In the genomic region with DNA sequence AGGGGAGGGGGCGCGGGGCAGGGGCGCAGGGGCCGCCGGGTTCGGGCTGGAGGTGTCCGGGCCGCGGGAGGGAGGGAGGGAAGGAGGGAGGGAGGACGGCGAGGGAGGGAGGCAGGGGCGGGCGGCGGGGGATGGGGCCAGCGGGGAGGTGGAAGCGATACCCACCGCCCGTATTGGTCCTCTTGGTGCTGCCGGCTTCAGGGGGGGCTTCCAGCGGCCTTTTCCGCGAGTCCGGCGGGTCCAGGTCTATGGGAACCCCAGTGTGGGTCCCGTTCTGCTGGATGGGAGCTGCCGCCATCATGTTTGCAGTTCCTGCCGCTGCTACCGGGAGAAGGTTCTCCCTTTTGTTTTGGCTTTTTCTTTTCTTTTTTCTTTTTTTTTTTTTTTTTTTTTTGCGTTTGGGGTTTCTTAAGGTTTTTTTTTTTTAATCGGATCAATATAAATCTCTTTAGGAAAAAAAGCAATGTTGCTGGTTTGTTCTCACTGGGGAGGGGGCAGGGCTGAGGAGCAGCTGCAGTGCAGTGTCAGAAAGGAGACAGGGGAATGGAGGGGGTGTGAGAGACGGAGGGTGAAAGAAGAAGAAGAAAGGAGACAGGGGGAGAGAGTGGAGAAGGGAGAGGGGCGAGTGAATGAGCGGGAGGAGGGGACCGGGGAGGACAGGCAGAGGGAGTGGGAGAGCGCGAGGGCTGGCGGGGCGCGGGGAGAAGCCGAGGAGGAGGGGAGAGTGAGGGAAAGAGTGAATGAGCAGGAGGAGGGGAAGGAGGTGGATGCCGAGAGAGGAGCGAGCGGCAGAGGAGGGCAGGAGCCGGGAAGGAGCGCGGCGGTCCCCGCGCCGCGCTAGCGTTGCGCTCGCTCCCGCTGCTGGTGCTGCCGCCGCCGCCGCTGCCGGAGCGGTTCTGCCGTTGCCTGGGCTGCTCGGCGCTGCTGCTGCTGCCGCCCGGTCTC, we compare ENCODE assay signal across 1 cellular context.
TF ChIP-seq lines count a peak whose summit lies in the region.

A gene with protein sequence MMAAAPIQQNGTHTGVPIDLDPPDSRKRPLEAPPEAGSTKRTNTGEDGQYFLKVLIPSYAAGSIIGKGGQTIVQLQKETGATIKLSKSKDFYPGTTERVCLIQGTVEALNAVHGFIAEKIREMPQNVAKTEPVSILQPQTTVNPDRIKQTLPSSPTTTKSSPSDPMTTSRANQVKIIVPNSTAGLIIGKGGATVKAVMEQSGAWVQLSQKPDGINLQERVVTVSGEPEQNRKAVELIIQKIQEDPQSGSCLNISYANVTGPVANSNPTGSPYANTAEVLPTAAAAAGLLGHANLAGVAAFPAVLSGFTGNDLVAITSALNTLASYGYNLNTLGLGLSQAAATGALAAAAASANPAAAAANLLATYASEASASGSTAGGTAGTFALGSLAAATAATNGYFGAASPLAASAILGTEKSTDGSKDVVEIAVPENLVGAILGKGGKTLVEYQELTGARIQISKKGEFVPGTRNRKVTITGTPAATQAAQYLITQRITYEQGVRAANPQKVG (minus strand): TSS at position 898 of the 945 bp plus-strand sequence. CDS start 597 bp downstream, at position 301.

TF ChIP-seq in HepG2, 621 proteins besides CTCF, POLR2A, EP300 and RAD21 (continued from another document and continues in another):
- TF ChIP-seq HNRNPK (IDR thresholded peaks at IDR 0.05; ENCODE audit: low read depth, low read length, poor library complexity, severe bottlenecking) (peak; percentile 98), ZNF354B (CRISPR knock-in tag; IDR thresholded peaks at IDR 0.05) (no peak), EZH2 (conservative IDR thresholded peaks at IDR 0.05; ENCODE audit: low read depth, low read length) (peak; percentile 60; the same call in 1 of the 2 replicates), ZNF768 (CRISPR knock-in tag; IDR thresholded peaks at IDR 0.05) (peak; percentile 63; the same call in 1 of the 2 replicates), ZBTB7B (CRISPR knock-in tag; IDR thresholded peaks at IDR 0.05) (no peak), HNF4G (IDR thresholded peaks at IDR 0.05; ENCODE audit: borderline replicate concordance, low read depth, low read length) (no peak), HNF4G (CRISPR knock-in tag; IDR thresholded peaks at IDR 0.05; ENCODE audit: borderline replicate concordance, low read depth) (no peak), ZFP90 (CRISPR knock-in tag; IDR thresholded peaks at IDR 0.05; ENCODE audit: borderline replicate concordance) (no peak), ZNF296 (CRISPR knock-in tag; conservative IDR thresholded peaks at IDR 0.05) (no peak), ZNF331 (CRISPR knock-in tag; IDR thresholded peaks at IDR 0.05) (peak; percentile 33; the same call in 1 of the 2 replicates), FOXM1 (CRISPR knock-in tag; IDR thresholded peaks at IDR 0.05) (no peak), AGO1 (IDR thresholded peaks at IDR 0.05; ENCODE audit: low read depth, low read length, poor library complexity, severe bottlenecking) (peak; percentile 62), EHMT2 (IDR thresholded peaks at IDR 0.05; ENCODE audit: borderline replicate concordance, low read depth, low read length) (no peak), ZNF772 (CRISPR knock-in tag; IDR thresholded peaks at IDR 0.05) (no peak), ZNF549 (CRISPR knock-in tag; IDR thresholded peaks at IDR 0.05) (no peak), SOX13 (IDR thresholded peaks at IDR 0.05) (no peak), SOX13 (CRISPR knock-in tag; conservative IDR thresholded peaks at IDR 0.05 in 1 of 2, IDR thresholded peaks at IDR 0.05 in 1 of 2) (no peak), ZNF496 (CRISPR knock-in tag; IDR thresholded peaks at IDR 0.05; ENCODE audit: insufficient replicate concordance) (no peak), RXRB (CRISPR knock-in tag; IDR thresholded peaks at IDR 0.05; ENCODE audit: borderline replicate concordance) (no peak), HOXA3 (CRISPR knock-in tag; IDR thresholded peaks at IDR 0.05) (no peak), FOXA3 (CRISPR knock-in tag; IDR thresholded peaks at IDR 0.05) (no peak), HMG20B (CRISPR knock-in tag; conservative IDR thresholded peaks at IDR 0.05) (no peak), ZNF274 (CRISPR knock-in tag; IDR thresholded peaks at IDR 0.05) (no peak), ZNF749 (CRISPR knock-in tag; IDR thresholded peaks at IDR 0.05; ENCODE audit: borderline replicate concordance) (no peak), ZFP36 (IDR thresholded peaks at IDR 0.05; ENCODE audit: borderline replicate concordance, low read depth, low read length, partially characterized antibody) (no peak)
- TF ChIP-seq, protein P1, sequence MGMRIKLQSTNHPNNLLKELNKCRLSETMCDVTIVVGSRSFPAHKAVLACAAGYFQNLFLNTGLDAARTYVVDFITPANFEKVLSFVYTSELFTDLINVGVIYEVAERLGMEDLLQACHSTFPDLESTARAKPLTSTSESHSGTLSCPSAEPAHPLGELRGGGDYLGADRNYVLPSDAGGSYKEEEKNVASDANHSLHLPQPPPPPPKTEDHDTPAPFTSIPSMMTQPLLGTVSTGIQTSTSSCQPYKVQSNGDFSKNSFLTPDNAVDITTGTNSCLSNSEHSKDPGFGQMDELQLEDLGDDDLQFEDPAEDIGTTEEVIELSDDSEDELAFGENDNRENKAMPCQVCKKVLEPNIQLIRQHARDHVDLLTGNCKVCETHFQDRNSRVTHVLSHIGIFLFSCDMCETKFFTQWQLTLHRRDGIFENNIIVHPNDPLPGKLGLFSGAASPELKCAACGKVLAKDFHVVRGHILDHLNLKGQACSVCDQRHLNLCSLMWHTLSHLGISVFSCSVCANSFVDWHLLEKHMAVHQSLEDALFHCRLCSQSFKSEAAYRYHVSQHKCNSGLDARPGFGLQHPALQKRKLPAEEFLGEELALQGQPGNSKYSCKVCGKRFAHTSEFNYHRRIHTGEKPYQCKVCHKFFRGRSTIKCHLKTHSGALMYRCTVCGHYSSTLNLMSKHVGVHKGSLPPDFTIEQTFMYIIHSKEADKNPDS (CRISPR knock-in tag; IDR thresholded peaks at IDR 0.05), result no peak
- TF ChIP-seq, protein P2, sequence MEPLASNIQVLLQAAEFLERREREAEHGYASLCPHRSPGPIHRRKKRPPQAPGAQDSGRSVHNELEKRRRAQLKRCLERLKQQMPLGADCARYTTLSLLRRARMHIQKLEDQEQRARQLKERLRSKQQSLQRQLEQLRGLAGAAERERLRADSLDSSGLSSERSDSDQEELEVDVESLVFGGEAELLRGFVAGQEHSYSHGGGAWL (CRISPR knock-in tag; IDR thresholded peaks at IDR 0.05), result no peak
- TF ChIP-seq, protein P3, sequence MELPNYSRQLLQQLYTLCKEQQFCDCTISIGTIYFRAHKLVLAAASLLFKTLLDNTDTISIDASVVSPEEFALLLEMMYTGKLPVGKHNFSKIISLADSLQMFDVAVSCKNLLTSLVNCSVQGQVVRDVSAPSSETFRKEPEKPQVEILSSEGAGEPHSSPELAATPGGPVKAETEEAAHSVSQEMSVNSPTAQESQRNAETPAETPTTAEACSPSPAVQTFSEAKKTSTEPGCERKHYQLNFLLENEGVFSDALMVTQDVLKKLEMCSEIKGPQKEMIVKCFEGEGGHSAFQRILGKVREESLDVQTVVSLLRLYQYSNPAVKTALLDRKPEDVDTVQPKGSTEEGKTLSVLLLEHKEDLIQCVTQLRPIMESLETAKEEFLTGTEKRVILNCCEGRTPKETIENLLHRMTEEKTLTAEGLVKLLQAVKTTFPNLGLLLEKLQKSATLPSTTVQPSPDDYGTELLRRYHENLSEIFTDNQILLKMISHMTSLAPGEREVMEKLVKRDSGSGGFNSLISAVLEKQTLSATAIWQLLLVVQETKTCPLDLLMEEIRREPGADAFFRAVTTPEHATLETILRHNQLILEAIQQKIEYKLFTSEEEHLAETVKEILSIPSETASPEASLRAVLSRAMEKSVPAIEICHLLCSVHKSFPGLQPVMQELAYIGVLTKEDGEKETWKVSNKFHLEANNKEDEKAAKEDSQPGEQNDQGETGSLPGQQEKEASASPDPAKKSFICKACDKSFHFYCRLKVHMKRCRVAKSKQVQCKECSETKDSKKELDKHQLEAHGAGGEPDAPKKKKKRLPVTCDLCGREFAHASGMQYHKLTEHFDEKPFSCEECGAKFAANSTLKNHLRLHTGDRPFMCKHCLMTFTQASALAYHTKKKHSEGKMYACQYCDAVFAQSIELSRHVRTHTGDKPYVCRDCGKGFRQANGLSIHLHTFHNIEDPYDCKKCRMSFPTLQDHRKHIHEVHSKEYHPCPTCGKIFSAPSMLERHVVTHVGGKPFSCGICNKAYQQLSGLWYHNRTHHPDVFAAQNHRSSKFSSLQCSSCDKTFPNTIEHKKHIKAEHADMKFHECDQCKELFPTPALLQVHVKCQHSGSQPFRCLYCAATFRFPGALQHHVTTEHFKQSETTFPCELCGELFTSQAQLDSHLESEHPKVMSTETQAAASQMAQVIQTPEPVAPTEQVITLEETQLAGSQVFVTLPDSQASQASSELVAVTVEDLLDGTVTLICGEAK (IDR thresholded peaks at IDR 0.05), result 0 out of 2 replicates have a peak, but pooled peaks have one; percentile 23
- TF ChIP-seq, protein P3 (CRISPR knock-in tag; IDR thresholded peaks at IDR 0.05), result no peak
- TF ChIP-seq, protein P4, sequence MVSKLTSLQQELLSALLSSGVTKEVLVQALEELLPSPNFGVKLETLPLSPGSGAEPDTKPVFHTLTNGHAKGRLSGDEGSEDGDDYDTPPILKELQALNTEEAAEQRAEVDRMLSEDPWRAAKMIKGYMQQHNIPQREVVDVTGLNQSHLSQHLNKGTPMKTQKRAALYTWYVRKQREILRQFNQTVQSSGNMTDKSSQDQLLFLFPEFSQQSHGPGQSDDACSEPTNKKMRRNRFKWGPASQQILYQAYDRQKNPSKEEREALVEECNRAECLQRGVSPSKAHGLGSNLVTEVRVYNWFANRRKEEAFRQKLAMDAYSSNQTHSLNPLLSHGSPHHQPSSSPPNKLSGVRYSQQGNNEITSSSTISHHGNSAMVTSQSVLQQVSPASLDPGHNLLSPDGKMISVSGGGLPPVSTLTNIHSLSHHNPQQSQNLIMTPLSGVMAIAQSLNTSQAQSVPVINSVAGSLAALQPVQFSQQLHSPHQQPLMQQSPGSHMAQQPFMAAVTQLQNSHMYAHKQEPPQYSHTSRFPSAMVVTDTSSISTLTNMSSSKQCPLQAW (CRISPR knock-in tag; IDR thresholded peaks at IDR 0.05), result no peak
